In genomic region chr11:72793452-72794367, GRCh38 we compare ENCODE assay signal across 8 cellular contexts. TPM values are rescaled to one million over a fixed set of nuclear protein-coding genes. Genes with fewer than 3 reads are reported as not detected.
DNase-seq lines count a peak whose midpoint lies in the region; TF ChIP-seq lines count a peak whose summit lies in the region.

Gene STARD10, minus strand, starts transcription at chr11:72794047. Its CDS starts 12,866 bp downstream, at chr11:72781181.

- H2AFZ ChIP-seq in MM.1S (ENCODE audit: low read length) (peak within 1 kb of the TSS; percentile 90), neural cell (ENCODE audit: low read depth, low read length) (peak within 1 kb of the TSS; percentile 91)

- H3K4me1 ChIP-seq in HAP-1 (peaks cover 9% of the 10 kb centered on the region), MM.1S (ENCODE audit: low read length) (peaks cover 13% of the 10 kb centered on the region), stomach smooth muscle (ENCODE audit: control insufficient read depth, insufficient read depth, low read length) (peaks cover 19% of the 10 kb centered on the region)

- peak within 1 kb of the TSS; percentile 72; the same call in 1 of the 2 replicates for H3K27ac ChIP-seq in MM.1S (ENCODE audit: low read length)
- H3K27ac ChIP-seq in neural cell (ENCODE audit: low read length), result peak within 1 kb of the TSS; percentile 98
- H3K27ac ChIP-seq in stomach smooth muscle (ENCODE audit: low read length), result peak within 1 kb of the TSS; percentile 90

- peak within 1 kb of the TSS; percentile 80 for H3K4me2 ChIP-seq in MM.1S (ENCODE audit: low read depth, low read length)
- H3K4me2 ChIP-seq in neural cell (ENCODE audit: low read length), result peak within 1 kb of the TSS; percentile 85

- H3K9me3 ChIP-seq in HAP-1 (no peaks in the 10 kb centered on the region), MM.1S (replicated peaks; ENCODE audit: insufficient read depth, low read length) (no peaks in the 10 kb centered on the region), neural cell (ENCODE audit: low read length) (no peaks in the 10 kb centered on the region), stomach smooth muscle (ENCODE audit: control insufficient read depth in 2 of 2, low read length in 2 of 2) (no peaks in the 10 kb centered on the region)

- H4K20me1 ChIP-seq in MM.1S (ENCODE audit: insufficient read depth, low read length), result no peaks in the 10 kb centered on the region
- no peaks in the 10 kb centered on the region for H4K20me1 ChIP-seq in neural cell (ENCODE audit: insufficient read depth)

- TF ChIP-seq CTCF in MM.1S (IDR thresholded peaks at IDR 0.05; ENCODE audit: low read length), result peak; percentile 96
- peak; percentile 92 for TF ChIP-seq CTCF in fibroblast of villous mesenchyme (IDR thresholded peaks at IDR 0.05; ENCODE audit: insufficient read depth, low read depth, low read length)
- TF ChIP-seq CTCF in neural cell (IDR thresholded peaks at IDR 0.05; ENCODE audit: poor library complexity, severe bottlenecking), result peak; percentile 100

- H3K36me3 ChIP-seq in HAP-1 (replicated peaks), result no peaks in the 10 kb centered on the region
- no peaks in the 10 kb centered on the region for H3K36me3 ChIP-seq in MM.1S (replicated peaks; ENCODE audit: insufficient read depth, low read length)
- H3K36me3 ChIP-seq in neural cell (ENCODE audit: insufficient read depth, low read length), result no peaks in the 10 kb centered on the region
- no peaks in the 10 kb centered on the region for H3K36me3 ChIP-seq in stomach smooth muscle (ENCODE audit: control insufficient read depth in 2 of 2, insufficient read depth in 2 of 2, low read length in 2 of 2)

- H3K9ac ChIP-seq in MM.1S (ENCODE audit: low read length) (peak within 1 kb of the TSS; percentile 79), neural cell (ENCODE audit: low read length) (peak within 1 kb of the TSS; percentile 93), stomach smooth muscle (ENCODE audit: low read length in 2 of 2) (peak within 1 kb of the TSS; percentile 69 to 75)

- in situ Hi-C loops in HAP-1 (cut with MboI; ENCODE audit: low sequenced_read_pairs), result no loop called here

- H3K4me3 ChIP-seq in HAP-1 (peak within 1 kb of the TSS; percentile 66), MM.1S (ENCODE audit: low read length) (peak within 1 kb of the TSS; percentile 70), fibroblast of villous mesenchyme (ENCODE audit: low read depth, low read length) (peak within 1 kb of the TSS; percentile 84), neural cell (ENCODE audit: low read length) (peak within 1 kb of the TSS; percentile 75), stomach smooth muscle (ENCODE audit: low read length in 2 of 2) (peak within 1 kb of the TSS; percentile 86 to 90)

- H3K9me2 ChIP-seq in MM.1S (replicated peaks; ENCODE audit: insufficient read depth, low read length) (no peaks in the 10 kb centered on the region), neural cell (ENCODE audit: insufficient read depth, low read length) (no peaks in the 10 kb centered on the region)

- H3F3A ChIP-seq in MM.1S (ENCODE audit: insufficient read depth, low read length) (0 out of 2 replicates have a peak, but pooled peaks cover 4% of the 10 kb centered on the region), neural cell (ENCODE audit: insufficient read depth, low read length, poor library complexity, severe bottlenecking) (no peaks in the 10 kb centered on the region)

- no peaks in the 10 kb centered on the region for H3K79me2 ChIP-seq in MM.1S (ENCODE audit: low read length)
- no peaks in the 10 kb centered on the region for H3K79me2 ChIP-seq in neural cell (replicated peaks; ENCODE audit: insufficient read depth, low read length)

- TF ChIP-seq RAD21 in neural cell (conservative IDR thresholded peaks at IDR 0.05), result peak; percentile 70

- no peaks in the 10 kb centered on the region for H3K27me3 ChIP-seq in HAP-1 (ENCODE audit: low read depth)
- no peaks in the 10 kb centered on the region for H3K27me3 ChIP-seq in MM.1S (replicated peaks; ENCODE audit: insufficient read depth, low read length)
- no peaks in the 10 kb centered on the region for H3K27me3 ChIP-seq in neural cell (ENCODE audit: insufficient read depth, low read depth, low read length)
- no peaks in the 10 kb centered on the region for H3K27me3 ChIP-seq in stomach smooth muscle (ENCODE audit: control insufficient read depth in 1 of 2, insufficient read depth in 2 of 2, low read length in 2 of 2)

- peak; percentile 65 for TF ChIP-seq EP300 in neural cell (conservative IDR thresholded peaks at IDR 0.05; ENCODE audit: poor library complexity, severe bottlenecking)

- DNase-seq in GDM1 (lab: John Stamatoyannopoulos, UW) (peak; percentile 91), HAP-1 (ENCODE audit: low spot score in 2 of 2) (peak; percentile 91 to 95), MM.1S (peak; percentile 97), SIG-M5 (lab: John Stamatoyannopoulos, UW) (peak; percentile 39), activated gamma-delta T cell treated with Interleukin-2 at 50 U/mL for 16 hours (peak; percentile 94), fibroblast of villous mesenchyme (ENCODE audit: low read depth) (peak; percentile 96)

TF ChIP-seq in neural cell, 6 proteins besides CTCF, POLR2A, EP300 and RAD21:
- TF ChIP-seq POLR2AphosphoS5 (IDR thresholded peaks at IDR 0.05) (peak; percentile 81), TAF1 (IDR thresholded peaks at IDR 0.05; ENCODE audit: low read depth) (peak; percentile 85), EZH2 (IDR thresholded peaks at IDR 0.05; ENCODE audit: borderline replicate concordance, insufficient read depth, low read length, poor library complexity, severe bottlenecking) (no peak), MXI1 (conservative IDR thresholded peaks at IDR 0.05; ENCODE audit: poor library complexity, severe bottlenecking) (peak; percentile 85), REST (IDR thresholded peaks at IDR 0.05; ENCODE audit: borderline replicate concordance) (peak; percentile 94), SMC3 (conservative IDR thresholded peaks at IDR 0.05; ENCODE audit: poor library complexity) (peak; percentile 83)

RNA-seq across cellular contexts. Expression of gene STARD10, which starts in this region (rescaled TPM):
- total RNA-seq in fibroblast of villous mesenchyme, result 22.5 and 34.5 TPM in 2 replicates
- polyA plus RNA-seq in neural cell, result 24.1 and 29.0 TPM in 2 replicates
- 22.2 and 22.3 TPM in 2 replicates for polyA minus RNA-seq in neural cell

Comparison
In these comparisons a context has a peak if more than half of its experiments do, and no peak if none do; other contexts are left out.
1. Peak in every context shown above with its lines: DNase-seq, H3K4me3 ChIP-seq and H3K27ac ChIP-seq.
2. DNase-seq: peak in every context shown above with its lines; median percentile 97 in MM.1S; 96 in fibroblast of villous mesenchyme; 94 in activated gamma-delta T cell treated with Interleukin-2 at 50 U/mL for 16 hours; 93 in HAP-1; 91 in GDM1; 39 in SIG-M5.